ENCODE assay signal across 2 cellular contexts in the genomic region with DNA sequence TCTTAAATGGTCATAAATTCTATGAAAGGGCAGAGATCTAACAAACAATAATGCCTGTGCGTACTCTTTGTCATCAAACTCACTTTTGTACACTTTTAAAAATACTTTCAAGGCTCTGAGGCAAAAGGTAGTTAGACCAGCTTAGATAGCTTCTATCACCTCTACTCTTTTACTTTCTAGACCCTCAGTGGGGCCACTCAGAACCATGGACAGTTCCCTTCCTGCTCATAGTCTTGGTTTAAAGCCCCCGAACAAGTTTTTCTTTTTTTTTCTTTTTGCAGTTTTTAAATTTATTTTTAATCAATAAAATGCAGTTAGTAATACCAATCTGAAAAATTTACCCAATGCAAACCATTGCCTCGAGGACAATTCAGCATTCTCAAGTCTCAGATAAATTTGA.
TF ChIP-seq lines count a peak whose summit lies in the region.

No MANE protein-coding gene starts in this region.

TF ChIP-seq in SK-N-SH, 30 proteins besides CTCF, POLR2A, EP300 and RAD21 (continued from another document):
- TF ChIP-seq, protein P1, sequence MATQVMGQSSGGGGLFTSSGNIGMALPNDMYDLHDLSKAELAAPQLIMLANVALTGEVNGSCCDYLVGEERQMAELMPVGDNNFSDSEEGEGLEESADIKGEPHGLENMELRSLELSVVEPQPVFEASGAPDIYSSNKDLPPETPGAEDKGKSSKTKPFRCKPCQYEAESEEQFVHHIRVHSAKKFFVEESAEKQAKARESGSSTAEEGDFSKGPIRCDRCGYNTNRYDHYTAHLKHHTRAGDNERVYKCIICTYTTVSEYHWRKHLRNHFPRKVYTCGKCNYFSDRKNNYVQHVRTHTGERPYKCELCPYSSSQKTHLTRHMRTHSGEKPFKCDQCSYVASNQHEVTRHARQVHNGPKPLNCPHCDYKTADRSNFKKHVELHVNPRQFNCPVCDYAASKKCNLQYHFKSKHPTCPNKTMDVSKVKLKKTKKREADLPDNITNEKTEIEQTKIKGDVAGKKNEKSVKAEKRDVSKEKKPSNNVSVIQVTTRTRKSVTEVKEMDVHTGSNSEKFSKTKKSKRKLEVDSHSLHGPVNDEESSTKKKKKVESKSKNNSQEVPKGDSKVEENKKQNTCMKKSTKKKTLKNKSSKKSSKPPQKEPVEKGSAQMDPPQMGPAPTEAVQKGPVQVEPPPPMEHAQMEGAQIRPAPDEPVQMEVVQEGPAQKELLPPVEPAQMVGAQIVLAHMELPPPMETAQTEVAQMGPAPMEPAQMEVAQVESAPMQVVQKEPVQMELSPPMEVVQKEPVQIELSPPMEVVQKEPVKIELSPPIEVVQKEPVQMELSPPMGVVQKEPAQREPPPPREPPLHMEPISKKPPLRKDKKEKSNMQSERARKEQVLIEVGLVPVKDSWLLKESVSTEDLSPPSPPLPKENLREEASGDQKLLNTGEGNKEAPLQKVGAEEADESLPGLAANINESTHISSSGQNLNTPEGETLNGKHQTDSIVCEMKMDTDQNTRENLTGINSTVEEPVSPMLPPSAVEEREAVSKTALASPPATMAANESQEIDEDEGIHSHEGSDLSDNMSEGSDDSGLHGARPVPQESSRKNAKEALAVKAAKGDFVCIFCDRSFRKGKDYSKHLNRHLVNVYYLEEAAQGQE (IDR thresholded peaks at IDR 0.05; ENCODE audit: low read depth, low read length), result peak; percentile 81; the same call in 1 of the 2 replicates

TF ChIP-seq in SK-N-SH treated with all-trans-retinoic acid at 6 μM for 48 hours, 23 proteins besides CTCF, POLR2A, EP300 and RAD21 (continued from another document):
- TF ChIP-seq, protein P2, sequence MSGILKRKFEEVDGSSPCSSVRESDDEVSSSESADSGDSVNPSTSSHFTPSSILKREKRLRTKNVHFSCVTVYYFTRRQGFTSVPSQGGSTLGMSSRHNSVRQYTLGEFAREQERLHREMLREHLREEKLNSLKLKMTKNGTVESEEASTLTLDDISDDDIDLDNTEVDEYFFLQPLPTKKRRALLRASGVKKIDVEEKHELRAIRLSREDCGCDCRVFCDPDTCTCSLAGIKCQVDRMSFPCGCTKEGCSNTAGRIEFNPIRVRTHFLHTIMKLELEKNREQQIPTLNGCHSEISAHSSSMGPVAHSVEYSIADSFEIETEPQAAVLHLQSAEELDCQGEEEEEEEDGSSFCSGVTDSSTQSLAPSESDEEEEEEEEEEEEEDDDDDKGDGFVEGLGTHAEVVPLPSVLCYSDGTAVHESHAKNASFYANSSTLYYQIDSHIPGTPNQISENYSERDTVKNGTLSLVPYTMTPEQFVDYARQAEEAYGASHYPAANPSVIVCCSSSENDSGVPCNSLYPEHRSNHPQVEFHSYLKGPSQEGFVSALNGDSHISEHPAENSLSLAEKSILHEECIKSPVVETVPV (CRISPR knock-in tag; IDR thresholded peaks at IDR 0.05), result no peak
- TF ChIP-seq TCF4 (CRISPR knock-in tag; IDR thresholded peaks at IDR 0.05; ENCODE audit: borderline replicate concordance) (no peak), ISL1 (CRISPR knock-in tag; IDR thresholded peaks at IDR 0.05) (no peak), ZNF565 (CRISPR knock-in tag; conservative IDR thresholded peaks at IDR 0.05; ENCODE audit: low read depth) (no peak)
